ENCODE assay signal across 8 cellular contexts in the genomic region with DNA sequence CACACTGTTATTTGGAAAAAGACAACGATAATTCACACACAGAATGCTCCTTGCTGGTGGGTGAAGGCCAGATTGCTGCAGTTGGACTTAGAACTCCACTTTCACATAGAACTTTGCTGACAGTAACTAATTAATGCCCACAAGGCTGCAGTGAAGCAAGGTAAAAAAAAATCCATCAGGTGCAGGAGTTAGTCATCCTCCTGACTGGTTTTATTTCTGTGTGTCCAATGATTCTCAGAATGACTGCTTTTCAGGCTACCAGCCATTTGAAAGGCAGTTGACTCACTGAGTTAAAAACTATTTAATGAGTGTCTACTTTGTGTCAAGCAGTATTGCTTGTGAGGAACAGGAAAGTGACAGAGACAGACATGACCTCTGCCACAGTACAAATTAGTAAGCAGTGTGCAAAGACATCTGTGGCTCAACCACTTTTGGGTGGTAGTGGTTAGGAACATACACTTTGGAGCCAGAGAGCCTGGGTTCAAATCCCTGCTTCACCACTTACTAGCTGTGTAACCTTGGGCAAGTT. TPM values are rescaled to one million over a fixed set of nuclear protein-coding genes. Genes with fewer than 3 reads are reported as not detected.
A peak's percentile ranks its signal among the peaks of the same experiment; 100 is the strongest.
DNase-seq lines count a peak whose midpoint lies in the region; ATAC-seq lines count a peak whose summit lies in the region.

No MANE protein-coding gene starts in this region.

- no peaks in the 10 kb centered on the region for H3K36me3 ChIP-seq in mesenchymal stem cell (ENCODE audit: control insufficient read depth in 1 of 2, insufficient read depth in 2 of 2, low read depth in 1 of 2, low read length in 2 of 2)

- no peak overlapping the region for H3K23ac ChIP-seq in mesenchymal stem cell (ENCODE audit: low read length in 2 of 2)

- peak overlapping the region; percentile 84 for H3K27ac Mint-ChIP-seq in T-helper 17 cell

- no peak overlapping the region for H3K18ac ChIP-seq in mesenchymal stem cell (ENCODE audit: low read depth in 1 of 2, low read length in 2 of 2)

- peak; percentile 18 to 37 for DNase-seq in activated CD4-positive, alpha-beta T cell treated with anti-CD3 and anti-CD28 coated beads for 4 hours
- DNase-seq in activated CD4-positive, alpha-beta T cell treated with anti-CD3 and anti-CD28 coated beads, Interleukin-2, amount 50 U/mL, for 4 hours, result no peak
- DNase-seq in T-helper 17 cell (no peak), mesenchymal stem cell (no peak), GF-D8 (lab: John Stamatoyannopoulos, UW) (no peak), Right ventricle myocardium superior (no peak)
- DNase-seq in activated effector memory CD4-positive, alpha-beta T cell treated with Interleukin-2 at 50 U/mL for 16 hours, result no peak

- no peak overlapping the region for H4K8ac ChIP-seq in mesenchymal stem cell (ENCODE audit: low read length)

- H3K9me3 ChIP-seq in T-helper 17 cell (ENCODE audit: control insufficient read depth, low read length, poor library complexity, severe bottlenecking) (no peaks in the 10 kb centered on the region), mesenchymal stem cell (ENCODE audit: control insufficient read depth, low read length) (no peaks in the 10 kb centered on the region)

- no peak overlapping the region for H3K14ac ChIP-seq in mesenchymal stem cell (ENCODE audit: low read length in 2 of 2)

- ATAC-seq in HG02938 (IDR thresholded peaks at IDR 0.05; ENCODE audit: unreplicated experiment), result peak; percentile 56
- peak; percentile 17 for ATAC-seq in T-helper 17 cell
- ATAC-seq in Right ventricle myocardium superior (ENCODE audit: poor library complexity), result no peak

- 100% methylated on average over 1 of the region's 1 CpG for WGBS in mesenchymal stem cell

- H3K4me3 ChIP-seq in mesenchymal stem cell (ENCODE audit: insufficient read depth in 1 of 2, low read depth in 1 of 2, low read length in 2 of 2), result no peak overlapping the region

- H3K27me3 Mint-ChIP-seq in T-helper 17 cell, result no peaks in the 10 kb centered on the region

- no peak overlapping the region for H2AFZ ChIP-seq in mesenchymal stem cell (ENCODE audit: low read depth, low read length)

- H3K36me3 Mint-ChIP-seq in T-helper 17 cell (ENCODE audit: low read depth), result no peaks in the 10 kb centered on the region

- H3K4ac ChIP-seq in mesenchymal stem cell (ENCODE audit: low read depth in 1 of 2, low read length in 2 of 2), result no peak overlapping the region

- peaks cover 67% of the 10 kb centered on the region for H3K4me1 Mint-ChIP-seq in T-helper 17 cell

- H3K27me3 ChIP-seq in mesenchymal stem cell (ENCODE audit: control insufficient read depth in 1 of 2, insufficient read depth in 1 of 2, low read length in 2 of 2), result no peaks in the 10 kb centered on the region

- no peak overlapping the region for H4K91ac ChIP-seq in mesenchymal stem cell (ENCODE audit: low read length)

- H2BK120ac ChIP-seq in mesenchymal stem cell (ENCODE audit: low read depth, low read length), result no peak overlapping the region

- no peak overlapping the region for H3K4me2 ChIP-seq in mesenchymal stem cell (ENCODE audit: low read length, poor library complexity, severe bottlenecking)

- no peak overlapping the region for H2BK15ac ChIP-seq in mesenchymal stem cell (ENCODE audit: low read depth, poor library complexity, severe bottlenecking)

- H2AK5ac ChIP-seq in mesenchymal stem cell (ENCODE audit: low read length, severe bottlenecking), result no peak overlapping the region

- peaks cover 7% of the 10 kb centered on the region for H3K4me1 ChIP-seq in mesenchymal stem cell (ENCODE audit: control insufficient read depth, insufficient read depth, low read depth, low read length)

- no peak overlapping the region for H3K9ac ChIP-seq in mesenchymal stem cell (ENCODE audit: low read length)

- H2BK5ac ChIP-seq in mesenchymal stem cell (ENCODE audit: low read depth, low read length, poor library complexity, severe bottlenecking), result no peak overlapping the region

- H2BK12ac ChIP-seq in mesenchymal stem cell (ENCODE audit: low read length in 2 of 2), result no peak overlapping the region

- peak overlapping the region; percentile 21 for H3K4me3 Mint-ChIP-seq in T-helper 17 cell

- H3K27ac ChIP-seq in mesenchymal stem cell (ENCODE audit: low read length, poor library complexity, severe bottlenecking), result peak overlapping the region; percentile 39

- peaks cover 11% of the 10 kb centered on the region for H3K79me1 ChIP-seq in mesenchymal stem cell (replicated peaks; ENCODE audit: low read length, poor library complexity, severe bottlenecking)

- intact Hi-C loops in Right ventricle myocardium superior (cut with DNase I), result no loop called here

RNA-seq across cellular contexts. Expression of gene ELOVL5, which starts 41.9 kb away (rescaled TPM):
- total RNA-seq in T-helper 17 cell (100 to 1,000 TPM; 121 to 147 TPM), Right ventricle myocardium superior (20.8 TPM)
- polyA plus RNA-seq in mesenchymal stem cell (2013, experiment 1 of 2), result 112 TPM
- 114 TPM for polyA plus RNA-seq in mesenchymal stem cell (2013, experiment 2 of 2)

Comparison
In these comparisons a context has a peak if more than half of its experiments do, and no peak if none do; other contexts are left out.
1. DNase-seq: peak in activated CD4-positive, alpha-beta T cell treated with anti-CD3 and anti-CD28 coated beads for 4 hours (2 of 2); none in activated CD4-positive, alpha-beta T cell treated with anti-CD3 and anti-CD28 coated beads, Interleukin-2, amount 50 U/mL, for 4 hours (0 of 2), T-helper 17 cell (0 of 3), mesenchymal stem cell (single experiment), GF-D8 (single experiment), activated effector memory CD4-positive, alpha-beta T cell treated with Interleukin-2 at 50 U/mL for 16 hours (single experiment) and Right ventricle myocardium superior (single experiment).